ENCODE assay signal across 33 cellular contexts in the genomic region with DNA sequence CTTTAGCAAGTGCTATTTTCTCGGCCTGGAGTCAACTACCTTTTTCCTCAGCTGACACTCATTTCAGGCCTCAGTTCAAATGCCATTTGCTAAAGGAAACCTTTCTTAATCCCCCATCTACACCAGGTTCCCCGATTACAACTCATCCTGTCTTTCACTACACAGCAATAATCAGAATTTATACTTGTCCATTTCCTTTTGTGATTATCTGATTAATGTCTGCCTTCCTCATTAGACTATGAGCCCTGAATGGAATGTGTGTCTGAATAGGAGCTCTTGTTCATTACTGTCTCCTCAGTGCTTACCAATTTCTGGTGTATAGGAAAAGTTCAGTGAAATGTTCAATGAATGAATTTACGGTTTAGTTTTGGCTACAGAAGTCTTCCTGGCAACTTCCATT.
"Had no signal": no experiment of that assay in that cellular context is flagged by ENCODE, and none has a peak within 500 bp of the region (broad histone marks: within the 10 kb centered on the region; RNA-seq: fewer than 3 reads in every experiment).

No MANE protein-coding gene starts in this region.

- H3K9me3 ChIP-seq: adrenal gland, body of pancreas, colonic mucosa, esophagus squamous epithelium, gastroesophageal sphincter, heart right ventricle had no signal

- H3K36me3 ChIP-seq: adrenal gland, colonic mucosa, esophagus squamous epithelium, gastroesophageal sphincter, heart right ventricle had no signal

- ATAC-seq: activated CD4-positive, alpha-beta T cell treated with anti-CD3 and anti-CD28 coated beads for 36 hours; activated CD8-positive, alpha-beta memory T cell treated with anti-CD3 and anti-CD28 coated beads, Interleukin-2, amount 10 ng/mL, durations not matched to agents 7 days and 5 days; activated CD8-positive, alpha-beta T cell treated with anti-CD3 and anti-CD28 coated beads, Interleukin-2, amount 10 ng/mL, durations not matched to agents 7 days and 5 days; activated naive CD8-positive, alpha-beta T cell treated with anti-CD3 and anti-CD28 coated beads, Interleukin-2, amount 50 U/mL, for 24 hours; body of pancreas; gastroesophageal sphincter; heart right ventricle had no signal

- H3K27me3 ChIP-seq: adrenal gland, body of pancreas, colonic mucosa, esophagus squamous epithelium, gastroesophageal sphincter, heart right ventricle had no signal

- H3K4me3 ChIP-seq: adrenal gland, body of pancreas, colonic mucosa, esophagus squamous epithelium, gastroesophageal sphincter, heart right ventricle had no signal

- H3K9me3 Mint-ChIP-seq: activated CD4-positive, alpha-beta memory T cell treated with anti-CD3 and anti-CD28 coated beads for 36 hours; activated naive CD4-positive, alpha-beta T cell treated with anti-CD3 and anti-CD28 coated beads for 36 hours; activated naive CD4-positive, alpha-beta T cell treated with anti-CD3 and anti-CD28 coated beads, Interleukin-2, amount 50 U/mL, for 24 hours; activated naive CD8-positive, alpha-beta T cell treated with anti-CD3 and anti-CD28 coated beads for 36 hours; activated naive CD8-positive, alpha-beta T cell treated with anti-CD3 and anti-CD28 coated beads, Interleukin-2, amount 50 U/mL, for 24 hours; activated T-helper 1 cell treated with anti-CD3 and anti-CD28 coated beads, Interleukin-12 subunit alpha, Interleukin-12 subunit beta, Interleukin-2, Interleukin-4 antibody, amounts not matched to agents 30 ng/mL and 10 ng/mL and 1 ng/mL, durations not matched to agents 14 hours and 24 hours and 36 hours; activated T-helper 2 cell treated with anti-CD3 and anti-CD28 coated beads, Interferon-gamma antibody, Interleukin-2, Interleukin-4, amounts not matched to agents 10 μg/mL and 5 μg/mL and 100 μg/mL, durations not matched to agents 14 hours and 24 hours and 36 hours had no signal

- H3K27ac Mint-ChIP-seq: activated CD4-positive, alpha-beta memory T cell treated with anti-CD3 and anti-CD28 coated beads for 36 hours; activated CD4-positive, alpha-beta T cell treated with anti-CD3 and anti-CD28 coated beads for 36 hours; activated CD4-positive, alpha-beta T cell treated with anti-CD3 and anti-CD28 coated beads, Interleukin-2, amount 10 ng/mL, durations not matched to agents 24 days and 14 days; activated CD8-positive, alpha-beta memory T cell treated with anti-CD3 and anti-CD28 coated beads, Interleukin-2, amount 10 ng/mL, durations not matched to agents 7 days and 5 days; activated CD8-positive, alpha-beta T cell treated with anti-CD3 and anti-CD28 coated beads, Interleukin-2, amount 10 ng/mL, durations not matched to agents 7 days and 5 days; activated naive CD4-positive, alpha-beta T cell treated with anti-CD3 and anti-CD28 coated beads for 36 hours; activated naive CD4-positive, alpha-beta T cell treated with anti-CD3 and anti-CD28 coated beads, Interleukin-2, amount 50 U/mL, for 24 hours; activated naive CD8-positive, alpha-beta T cell treated with anti-CD3 and anti-CD28 coated beads for 36 hours; activated naive CD8-positive, alpha-beta T cell treated with anti-CD3 and anti-CD28 coated beads, Interleukin-2, amount 50 U/mL, for 24 hours; activated T-helper 1 cell treated with anti-CD3 and anti-CD28 coated beads, Interleukin-12 subunit alpha, Interleukin-12 subunit beta, Interleukin-2, Interleukin-4 antibody, amounts not matched to agents 30 ng/mL and 10 ng/mL and 1 ng/mL, durations not matched to agents 14 hours and 24 hours and 36 hours; activated T-helper 2 cell treated with anti-CD3 and anti-CD28 coated beads, Interferon-gamma antibody, Interleukin-2, Interleukin-4, amounts not matched to agents 10 μg/mL and 5 μg/mL and 100 μg/mL, durations not matched to agents 14 hours and 24 hours and 36 hours had no signal

- H3K27ac ChIP-seq: adrenal gland, colonic mucosa, epithelial cell of prostate, esophagus squamous epithelium, gastroesophageal sphincter, heart right ventricle had no signal

- FAIRE-seq: endometrium, endothelial cell of umbilical vein had no signal

- H3K4me3 Mint-ChIP-seq: activated CD4-positive, alpha-beta memory T cell treated with anti-CD3 and anti-CD28 coated beads for 36 hours; activated CD4-positive, alpha-beta T cell treated with anti-CD3 and anti-CD28 coated beads for 36 hours; activated CD4-positive, alpha-beta T cell treated with anti-CD3 and anti-CD28 coated beads, Interleukin-2, amount 10 ng/mL, durations not matched to agents 24 days and 14 days; activated CD8-positive, alpha-beta memory T cell treated with anti-CD3 and anti-CD28 coated beads, Interleukin-2, amount 10 ng/mL, durations not matched to agents 7 days and 5 days; activated CD8-positive, alpha-beta T cell treated with anti-CD3 and anti-CD28 coated beads, Interleukin-2, amount 10 ng/mL, durations not matched to agents 7 days and 5 days; activated naive CD4-positive, alpha-beta T cell treated with anti-CD3 and anti-CD28 coated beads for 36 hours; activated naive CD4-positive, alpha-beta T cell treated with anti-CD3 and anti-CD28 coated beads, Interleukin-2, amount 50 U/mL, for 24 hours; activated naive CD8-positive, alpha-beta T cell treated with anti-CD3 and anti-CD28 coated beads for 36 hours; activated naive CD8-positive, alpha-beta T cell treated with anti-CD3 and anti-CD28 coated beads, Interleukin-2, amount 50 U/mL, for 24 hours; activated T-helper 1 cell treated with anti-CD3 and anti-CD28 coated beads, Interleukin-12 subunit alpha, Interleukin-12 subunit beta, Interleukin-2, Interleukin-4 antibody, amounts not matched to agents 30 ng/mL and 10 ng/mL and 1 ng/mL, durations not matched to agents 14 hours and 24 hours and 36 hours had no signal

- H3K4me1 ChIP-seq: colonic mucosa, esophagus squamous epithelium, gastroesophageal sphincter, heart right ventricle had no signal

- H3K36me3 Mint-ChIP-seq: activated CD4-positive, alpha-beta memory T cell treated with anti-CD3 and anti-CD28 coated beads for 36 hours; activated naive CD4-positive, alpha-beta T cell treated with anti-CD3 and anti-CD28 coated beads, Interleukin-2, amount 50 U/mL, for 24 hours had no signal

- H3K27me3 Mint-ChIP-seq: activated CD4-positive, alpha-beta memory T cell treated with anti-CD3 and anti-CD28 coated beads for 36 hours; activated CD4-positive, alpha-beta T cell treated with anti-CD3 and anti-CD28 coated beads for 36 hours; activated CD4-positive, alpha-beta T cell treated with anti-CD3 and anti-CD28 coated beads, Interleukin-2, amount 10 ng/mL, durations not matched to agents 24 days and 14 days; activated CD8-positive, alpha-beta memory T cell treated with anti-CD3 and anti-CD28 coated beads, Interleukin-2, amount 10 ng/mL, durations not matched to agents 7 days and 5 days; activated naive CD4-positive, alpha-beta T cell treated with anti-CD3 and anti-CD28 coated beads, Interleukin-2, amount 50 U/mL, for 24 hours; activated naive CD8-positive, alpha-beta T cell treated with anti-CD3 and anti-CD28 coated beads for 36 hours; activated naive CD8-positive, alpha-beta T cell treated with anti-CD3 and anti-CD28 coated beads, Interleukin-2, amount 50 U/mL, for 24 hours had no signal

- DNase-seq: activated CD4-positive, alpha-beta memory T cell treated with anti-CD3 and anti-CD28 coated beads for 36 hours; activated CD4-positive, alpha-beta T cell treated with anti-CD3 and anti-CD28 coated beads for 36 hours; activated CD4-positive, alpha-beta T cell treated with anti-CD3 and anti-CD28 coated beads, Interleukin-2, amount 10 ng/mL, durations not matched to agents 24 days and 14 days; activated CD4-positive, CD25-positive, alpha-beta regulatory T cell; activated CD4-positive, CD25-positive, alpha-beta regulatory T cell treated with anti-CD3 and anti-CD28 coated beads, Interleukin-2, amount 50 U/mL, for 72 hours; activated CD8-positive, alpha-beta memory T cell treated with anti-CD3 and anti-CD28 coated beads, Interleukin-2, amount 10 ng/mL, durations not matched to agents 7 days and 5 days; activated CD8-positive, alpha-beta memory T cell treated with anti-CD3 and anti-CD28 coated beads, Interleukin-2, amount 50 U/mL, for 4 hours; activated CD8-positive, alpha-beta T cell treated with anti-CD3 and anti-CD28 coated beads, Interleukin-2, amount 10 ng/mL, durations not matched to agents 7 days and 5 days; activated effector memory CD4-positive, alpha-beta T cell treated with anti-CD3 and anti-CD28 coated beads, Interleukin-2, amount 50 U/mL, for 16 hours; activated naive CD4-positive, alpha-beta T cell treated with anti-CD3 and anti-CD28 coated beads for 36 hours; activated naive CD8-positive, alpha-beta T cell treated with anti-CD3 and anti-CD28 coated beads for 36 hours; activated naive CD8-positive, alpha-beta T cell treated with anti-CD3 and anti-CD28 coated beads, Interleukin-2, amount 50 U/mL, for 24 hours; activated T-cell treated with anti-CD3 and anti-CD28 coated beads, Interleukin-2, amount 50 U/mL, for 1 hour; activated T-cell treated with anti-CD3 and anti-CD28 coated beads, Interleukin-2, amount 50 U/mL, for 48 hours; adrenal gland; amygdala; aorta; body of pancreas; central memory CD4-positive, alpha-beta T cell; cerebellar nuclear complex; colonic mucosa; effector CD8-positive, alpha-beta T cell; esophagus squamous epithelium; foreskin melanocyte; heart right ventricle; T-helper 2 cell had no signal
